In genomic region chr11:119092880-119093665, GRCh38 we compare ENCODE assay signal across 8 cellular contexts. TPM values are rescaled to one million over a fixed set of nuclear protein-coding genes. Genes with fewer than 3 reads are reported as not detected.
DNase-seq lines count a peak whose midpoint lies in the region; ATAC-seq, FAIRE-seq and TF ChIP-seq lines count a peak whose summit lies in the region.

No MANE protein-coding gene starts in this region.

- no peak overlapping the region; the same call in 1 of the 2 replicates for H2AFZ ChIP-seq in SK-N-SH (ENCODE audit: low read depth)
- no peak overlapping the region for H2AFZ ChIP-seq in fibroblast of lung (ENCODE audit: low read length)

- no peaks in the 10 kb centered on the region for H3K9me2 ChIP-seq in SK-N-SH

- H3K9me3 ChIP-seq in SK-N-SH (no peaks in the 10 kb centered on the region), SK-N-MC (ENCODE audit: low read depth, low read length) (no peaks in the 10 kb centered on the region), fibroblast of lung (ENCODE audit: control insufficient read depth, insufficient read depth, low read depth, low read length) (no peaks in the 10 kb centered on the region)

- H4K20me1 ChIP-seq in SK-N-SH (ENCODE audit: insufficient read depth) (peaks cover 31% of the 10 kb centered on the region), fibroblast of lung (ENCODE audit: control insufficient read depth, extremely low read depth, insufficient read depth, low read length) (no peaks in the 10 kb centered on the region)

- H3K36me3 ChIP-seq in SK-N-SH (replicated peaks in 1 of 2; ENCODE audit: control insufficient read depth in 1 of 2, insufficient read depth in 2 of 2, low read length in 1 of 2) (peaks cover 44 to 55% of the 10 kb centered on the region in 2 experiments), SK-N-MC (ENCODE audit: insufficient read depth, low read length) (peaks cover 49% of the 10 kb centered on the region), fibroblast of lung (ENCODE audit: control insufficient read depth, insufficient read depth, low read length) (peaks cover 21% of the 10 kb centered on the region)

- POLR2A ChIA-PET in SK-N-SH (lab: Yijun Ruan, JAX): interaction anchor here (1.2 kb wide), 1 partner anchor 13 kb away, joined by 3 read pairs; no protein-coding TSS in a partner anchor

- H3K79me2 ChIP-seq in SK-N-SH (ENCODE audit: insufficient read depth) (peaks cover 41% of the 10 kb centered on the region), fibroblast of lung (ENCODE audit: control insufficient read depth, insufficient read depth, low read length) (peaks cover 34% of the 10 kb centered on the region)

- H3K9ac ChIP-seq in SK-N-SH: peak overlapping the region; percentile 89
- H3K9ac ChIP-seq in SK-N-MC (ENCODE audit: insufficient read length): peak overlapping the region; percentile 97
- no peak overlapping the region for H3K9ac ChIP-seq in fibroblast of lung (ENCODE audit: insufficient read depth, low read length)

- H3K4me3 ChIP-seq in SK-N-SH (ENCODE audit: low read depth in 2 of 2, low read length in 1 of 2): peak overlapping the region; percentile 84 to 87
- H3K4me3 ChIP-seq in SK-N-MC: peak overlapping the region; percentile 99
- H3K4me3 ChIP-seq in fibroblast of lung (replicated peaks in 1 of 4; ENCODE audit: control extremely low read depth in 1 of 4, insufficient read depth in 1 of 4, low read depth in 3 of 4, low read length in 4 of 4): peak overlapping the region; percentile 68 to 86 (median 82)

- H3K9me3 Mint-ChIP-seq in stimulated activated naive CD8-positive, alpha-beta T cell treated with anti-CD3 and anti-CD28 coated beads, Interleukin-15, amount 100 ng/mL, for 72 hours: no peaks in the 10 kb centered on the region

- peak overlapping the region; percentile 88 to 100 for H3K27ac Mint-ChIP-seq in stimulated activated naive CD8-positive, alpha-beta T cell treated with anti-CD3 and anti-CD28 coated beads, Interleukin-15, amount 100 ng/mL, for 72 hours

- DNase-seq in SK-N-SH (no peak), SK-N-MC (ENCODE audit: low read depth, low spot score) (no peak), fibroblast of lung (ENCODE audit: low read depth in 2 of 2) (peak; percentile 23 to 64), NCI-H345 treated with DMSO at 0.1 percent for 48 hours (lab: John Stamatoyannopoulos, UW; ENCODE audit: unreplicated experiment) (no peak), D721Med (ENCODE audit: insufficient read length, low spot score) (no peak)
- DNase-seq in stimulated activated naive CD8-positive, alpha-beta T cell treated with anti-CD3 and anti-CD28 coated beads, Interleukin-15, amount 100 ng/mL, for 72 hours: no peak

- TF ChIP-seq RAD21 in SK-N-SH (IDR thresholded peaks at IDR 0.05; ENCODE audit: low read length): no peak

- peaks cover 58% of the 10 kb centered on the region for H3K4me1 Mint-ChIP-seq in stimulated activated naive CD8-positive, alpha-beta T cell treated with anti-CD3 and anti-CD28 coated beads, Interleukin-15, amount 100 ng/mL, for 72 hours

- 26% methylated on average over 12 of the region's 12 CpGs for WGBS in SK-N-SH (ENCODE audit: low lambda C conversion rate)

- CTCF ChIA-PET in SK-N-SH (lab: Yijun Ruan, JAX): interaction anchor here (0.9 to 3.4 kb wide), 10 partner anchors 7 to 247 kb away, joined by 3 to 20 read pairs (median 5); partner anchors contain the start of gene SLC37A4

- peak overlapping the region; percentile 85 to 94 for H3K4me3 Mint-ChIP-seq in stimulated activated naive CD8-positive, alpha-beta T cell treated with anti-CD3 and anti-CD28 coated beads, Interleukin-15, amount 100 ng/mL, for 72 hours

- H3K27me3 ChIP-seq in SK-N-SH (ENCODE audit: insufficient read depth) (no peaks in the 10 kb centered on the region), fibroblast of lung (ENCODE audit: control insufficient read depth, insufficient read depth, low read length) (no peaks in the 10 kb centered on the region)

- H3F3A ChIP-seq in SK-N-SH (replicated peaks; ENCODE audit: insufficient read depth): peaks cover 46% of the 10 kb centered on the region

- peaks cover 21 to 22% of the 10 kb centered on the region in 2 experiments; a peak in 2 of 4 replicates for H3K4me1 ChIP-seq in SK-N-SH (ENCODE audit: control insufficient read depth in 1 of 2, insufficient read depth in 2 of 2, low read depth in 1 of 2, low read length in 1 of 2)
- H3K4me1 ChIP-seq in fibroblast of lung (ENCODE audit: control insufficient read depth, extremely low read depth, insufficient read depth, low read length): peaks cover 12% of the 10 kb centered on the region

- H3K4me2 ChIP-seq in SK-N-SH: peak overlapping the region; percentile 98
- H3K4me2 ChIP-seq in fibroblast of lung (ENCODE audit: extremely low read depth, insufficient read depth, low read length): peak overlapping the region; percentile 79

- peak overlapping the region; percentile 72 to 89 for H3K27ac ChIP-seq in SK-N-SH (ENCODE audit: low read depth in 2 of 2, low read length in 1 of 2)
- H3K27ac ChIP-seq in SK-N-MC: peak overlapping the region; percentile 86
- peak overlapping the region; percentile 44 for H3K27ac ChIP-seq in fibroblast of lung (ENCODE audit: insufficient read depth, low read length)

- no peak for TF ChIP-seq CTCF in SK-N-SH (IDR thresholded peaks at IDR 0.05)
- TF ChIP-seq CTCF in fibroblast of lung (conservative IDR thresholded peaks at IDR 0.05 in 1 of 2, IDR thresholded peaks at IDR 0.05 in 1 of 2; ENCODE audit: low read depth in 1 of 2, low read length in 2 of 2): no peak
- no peak for TF ChIP-seq CTCF in D721Med (IDR thresholded peaks at IDR 0.05; ENCODE audit: insufficient read depth, missing control alignments)

- ATAC-seq in SK-N-SH treated with all-trans-retinoic acid at 6 μM for 48 hours (no peak), HG02571 (IDR thresholded peaks at IDR 0.05; ENCODE audit: unreplicated experiment) (no peak)
- ATAC-seq in stimulated activated naive CD8-positive, alpha-beta T cell treated with anti-CD3 and anti-CD28 coated beads, Interleukin-15, amount 100 ng/mL, for 72 hours: no peak

- H3K27me3 Mint-ChIP-seq in stimulated activated naive CD8-positive, alpha-beta T cell treated with anti-CD3 and anti-CD28 coated beads, Interleukin-15, amount 100 ng/mL, for 72 hours: no peaks in the 10 kb centered on the region

- no peak for FAIRE-seq in D721Med (lab: Jason Lieb, UNC)

- TF ChIP-seq EP300 in SK-N-SH (IDR thresholded peaks at IDR 0.05; ENCODE audit: borderline replicate concordance in 1 of 2, low read depth in 1 of 2, low read length in 1 of 2): no peak

TF ChIP-seq in SK-N-SH, 30 proteins besides CTCF, POLR2A, EP300 and RAD21 (continues in another document):
- TF ChIP-seq FOXM1 (IDR thresholded peaks at IDR 0.05; ENCODE audit: low read depth) (no peak), USF1 (IDR thresholded peaks at IDR 0.05; ENCODE audit: borderline replicate concordance, low read depth) (no peak)

TF ChIP-seq in SK-N-SH treated with all-trans-retinoic acid at 6 μM for 48 hours, 23 proteins besides CTCF, POLR2A, EP300 and RAD21 (continues in another document):
- TF ChIP-seq ZNF8 (CRISPR knock-in tag; IDR thresholded peaks at IDR 0.05) (no peak), CSDC2 (CRISPR knock-in tag; IDR thresholded peaks at IDR 0.05) (no peak), BACH2 (CRISPR knock-in tag; IDR thresholded peaks at IDR 0.05; ENCODE audit: borderline replicate concordance) (no peak), ISL1 (CRISPR knock-in tag; IDR thresholded peaks at IDR 0.05) (no peak), SNAI2 (CRISPR knock-in tag; IDR thresholded peaks at IDR 0.05) (no peak), OSR1 (CRISPR knock-in tag; IDR thresholded peaks at IDR 0.05) (no peak), ZFP3 (CRISPR knock-in tag; IDR thresholded peaks at IDR 0.05) (no peak), ZNF565 (CRISPR knock-in tag; conservative IDR thresholded peaks at IDR 0.05; ENCODE audit: low read depth) (no peak)

RNA-seq across cellular contexts. Expression of gene HMBS, which starts 8.4 kb away (rescaled TPM):
- polyA plus RNA-seq in SK-N-SH (2012; rRNA removed) (69.4 and 77.4 TPM in 2 replicates), fibroblast of lung (23.8 and 36.6 TPM in 2 replicates)
- 38.8 and 60.3 TPM in 2 replicates for polyA plus RNA-seq in SK-N-SH (2012; cell fraction: cytosol; rRNA removed)
- 116 and 126 TPM in 2 replicates for polyA plus RNA-seq in SK-N-SH (2012; cell fraction: nucleus; rRNA removed)
- 6.9 and 9.4 TPM in 2 replicates for total RNA-seq in fibroblast of lung
- 27.3 and 41.7 TPM in 2 replicates for polyA plus RNA-seq in fibroblast of lung (2012)
- 39.2 and 56.3 TPM in 2 replicates for polyA minus RNA-seq in fibroblast of lung (ENCODE audit: low replicate concordance)

RNA-seq across cellular contexts. Expression of gene DPAGT1, which starts 8.6 kb away (rescaled TPM):
- polyA plus RNA-seq in SK-N-SH (2012; rRNA removed) (99.5 and 128 TPM in 2 replicates), fibroblast of lung (44.9 and 53.0 TPM in 2 replicates)
- polyA plus RNA-seq in SK-N-SH (2012; cell fraction: cytosol; rRNA removed): 68.0 and 70.3 TPM in 2 replicates
- 182 and 268 TPM in 2 replicates for polyA plus RNA-seq in SK-N-SH (2012; cell fraction: nucleus; rRNA removed)
- total RNA-seq in fibroblast of lung: 14.5 and 14.6 TPM in 2 replicates
- 24.0 and 28.0 TPM in 2 replicates for polyA plus RNA-seq in fibroblast of lung (2012)
- polyA minus RNA-seq in fibroblast of lung (ENCODE audit: low replicate concordance): 120 and 128 TPM in 2 replicates

RNA-seq across cellular contexts. Expression of gene C2CD2L, which starts 14.1 kb away (rescaled TPM):
- polyA plus RNA-seq in SK-N-SH (2012; rRNA removed) (7.6 and 8.6 TPM in 2 replicates), fibroblast of lung (3.0 and 4.2 TPM in 2 replicates)
- polyA plus RNA-seq in SK-N-SH (2012; cell fraction: cytosol; rRNA removed): 3.5 and 5.3 TPM in 2 replicates
- 27.1 and 27.9 TPM in 2 replicates for polyA plus RNA-seq in SK-N-SH (2012; cell fraction: nucleus; rRNA removed)
- 1.8 and 3.0 TPM in 2 replicates for total RNA-seq in fibroblast of lung
- 3.5 and 5.1 TPM in 2 replicates for polyA plus RNA-seq in fibroblast of lung (2012)
- polyA minus RNA-seq in fibroblast of lung (ENCODE audit: low replicate concordance): 4.8 and 25.7 TPM in 2 replicates

RNA-seq across cellular contexts. Expression of gene VPS11, which starts 25.5 kb away (rescaled TPM):
- polyA plus RNA-seq in SK-N-SH (2012; rRNA removed): 13.8 and 14.8 TPM in 2 replicates
- 8.9 and 11.4 TPM in 2 replicates for polyA plus RNA-seq in SK-N-SH (2012; cell fraction: cytosol; rRNA removed)
- polyA plus RNA-seq in SK-N-SH (2012; cell fraction: nucleus; rRNA removed): 39.6 and 51.2 TPM in 2 replicates
- total RNA-seq in fibroblast of lung: 26.7 and 34.3 TPM in 2 replicates
- 9.1 and 13.7 TPM in 2 replicates for polyA plus RNA-seq in fibroblast of lung
- 22.7 and 32.1 TPM in 2 replicates for polyA plus RNA-seq in fibroblast of lung (2012)
- 41.3 and 58.3 TPM in 2 replicates for polyA minus RNA-seq in fibroblast of lung (ENCODE audit: low replicate concordance)

RNA-seq across cellular contexts. Expression of gene HINFP, which starts 28.3 kb away (rescaled TPM):
- 21.8 and 36.1 TPM in 2 replicates for polyA plus RNA-seq in SK-N-SH (2012; rRNA removed)
- 10.6 and 14.6 TPM in 2 replicates for polyA plus RNA-seq in SK-N-SH (2012; cell fraction: cytosol; rRNA removed)
- 113 and 143 TPM in 2 replicates for polyA plus RNA-seq in SK-N-SH (2012; cell fraction: nucleus; rRNA removed)
- 13.5 and 14.4 TPM in 2 replicates for total RNA-seq in fibroblast of lung
- polyA plus RNA-seq in fibroblast of lung: 12.4 and 13.1 TPM in 2 replicates
- 7.7 and 8.2 TPM in 2 replicates for polyA plus RNA-seq in fibroblast of lung (2012)
- polyA minus RNA-seq in fibroblast of lung (ENCODE audit: low replicate concordance): 23.0 and 24.0 TPM in 2 replicates

Comparison
In these comparisons a context has a peak if more than half of its experiments do, and no peak if none do; other contexts are left out.
1. DNase-seq: peak in fibroblast of lung (2 of 2); none in SK-N-SH (single experiment), SK-N-MC (single experiment), stimulated activated naive CD8-positive, alpha-beta T cell treated with anti-CD3 and anti-CD28 coated beads, Interleukin-15, amount 100 ng/mL, for 72 hours (0 of 2), NCI-H345 treated with DMSO at 0.1 percent for 48 hours (single experiment) and D721Med (single experiment).
2. Peak in every context shown above with its lines, with median percentiles within 50 percentile points of each other: H3K27ac ChIP-seq and H3K4me3 ChIP-seq.